Comparison of ENCODE assay signal across 1 cellular context in the genomic region with DNA sequence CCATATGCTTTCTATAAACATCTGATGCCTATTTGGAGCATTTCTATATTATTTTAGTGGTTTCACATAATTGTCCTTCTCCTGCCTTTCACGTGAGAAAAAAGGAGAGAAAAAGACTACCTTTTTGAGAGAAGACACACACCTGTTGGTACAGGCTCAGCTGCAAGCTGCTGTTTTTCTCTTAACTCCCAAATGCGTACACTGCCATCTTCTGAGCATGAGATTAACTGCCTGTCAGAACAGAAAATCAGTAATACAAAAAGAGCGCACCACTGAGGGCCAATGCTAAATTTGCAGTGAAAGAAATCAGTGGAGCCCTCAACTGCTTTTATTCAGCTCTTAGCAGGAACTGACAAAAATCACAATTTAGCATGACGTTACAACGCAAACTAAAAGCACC.
TF ChIP-seq lines count a peak whose summit lies in the region.

No MANE protein-coding gene starts in this region.

TF ChIP-seq in WTC11, 78 proteins besides CTCF, POLR2A, EP300 and RAD21 (continued from another document):
- TF ChIP-seq, protein P1, sequence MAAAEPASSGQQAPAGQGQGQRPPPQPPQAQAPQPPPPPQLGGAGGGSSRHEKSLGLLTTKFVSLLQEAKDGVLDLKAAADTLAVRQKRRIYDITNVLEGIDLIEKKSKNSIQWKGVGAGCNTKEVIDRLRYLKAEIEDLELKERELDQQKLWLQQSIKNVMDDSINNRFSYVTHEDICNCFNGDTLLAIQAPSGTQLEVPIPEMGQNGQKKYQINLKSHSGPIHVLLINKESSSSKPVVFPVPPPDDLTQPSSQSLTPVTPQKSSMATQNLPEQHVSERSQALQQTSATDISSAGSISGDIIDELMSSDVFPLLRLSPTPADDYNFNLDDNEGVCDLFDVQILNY (CRISPR knock-in tag; IDR thresholded peaks at IDR 0.05): no peak
- no peak for TF ChIP-seq JAZF1 (CRISPR knock-in tag; IDR thresholded peaks at IDR 0.05)
- TF ChIP-seq ZBTB21 (CRISPR knock-in tag; IDR thresholded peaks at IDR 0.05; ENCODE audit: borderline replicate concordance): no peak
- no peak for TF ChIP-seq ZNF263 (CRISPR knock-in tag; IDR thresholded peaks at IDR 0.05; ENCODE audit: low read depth)
- TF ChIP-seq KAT7 (CRISPR knock-in tag; IDR thresholded peaks at IDR 0.05; ENCODE audit: borderline replicate concordance): no peak
- TF ChIP-seq, protein P2, sequence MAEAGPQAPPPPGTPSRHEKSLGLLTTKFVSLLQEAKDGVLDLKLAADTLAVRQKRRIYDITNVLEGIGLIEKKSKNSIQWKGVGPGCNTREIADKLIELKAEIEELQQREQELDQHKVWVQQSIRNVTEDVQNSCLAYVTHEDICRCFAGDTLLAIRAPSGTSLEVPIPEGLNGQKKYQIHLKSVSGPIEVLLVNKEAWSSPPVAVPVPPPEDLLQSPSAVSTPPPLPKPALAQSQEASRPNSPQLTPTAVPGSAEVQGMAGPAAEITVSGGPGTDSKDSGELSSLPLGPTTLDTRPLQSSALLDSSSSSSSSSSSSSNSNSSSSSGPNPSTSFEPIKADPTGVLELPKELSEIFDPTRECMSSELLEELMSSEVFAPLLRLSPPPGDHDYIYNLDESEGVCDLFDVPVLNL (CRISPR knock-in tag; IDR thresholded peaks at IDR 0.05; ENCODE audit: borderline replicate concordance, low read depth): no peak
TF ChIP-seq in WTC11: peak in this region for 0.
